10 cellular contexts compared by ENCODE assay signal in genomic region chr1:185567438-185567837, GRCh38.
DNase-seq lines count a peak whose midpoint lies in the region; ATAC-seq and TF ChIP-seq lines count a peak whose summit lies in the region.
"Had no signal": no experiment of that assay in that cellular context is flagged by ENCODE, and none has a peak within 500 bp of the region (broad histone marks: within the 10 kb centered on the region; RNA-seq: fewer than 3 reads in every experiment).

No MANE protein-coding gene starts in this region.

- CTCF ChIA-PET in activated CD4-positive, alpha-beta memory T cell treated with anti-CD3 and anti-CD28 coated beads, Interleukin-2, amount 10 ng/mL, durations not matched to agents 7 days and 5 days (lab: Charles Lee) = interaction anchor here (0.7 to 1.8 kb wide), 2 partner anchors 20 to 28 kb away, joined by 4 to 7 read pairs; no protein-coding TSS in a partner anchor
- CTCF ChIA-PET in OCI-LY7 (lab: Charles Lee; ENCODE audit: unreplicated experiment) = no interaction called here

- H3K9me2 ChIP-seq in OCI-LY7 (ENCODE audit: insufficient read depth, low read length) = no peaks in the 10 kb centered on the region

- TF ChIP-seq CTCF in OCI-LY7 (conservative IDR thresholded peaks at IDR 0.05; ENCODE audit: low read length) = no peak

- H3K4me1 Mint-ChIP-seq in activated CD4-positive, alpha-beta memory T cell treated with anti-CD3 and anti-CD28 coated beads, Interleukin-2, amount 10 ng/mL, durations not matched to agents 7 days and 5 days = peaks cover 52% of the 10 kb centered on the region
- H3K4me1 Mint-ChIP-seq in naive B cell = peaks cover 16 to 29% (median 25%) of the 10 kb centered on the region in 3 donors

- ATAC-seq in GM21529 (IDR thresholded peaks at IDR 0.05; ENCODE audit: unreplicated experiment) (peak; percentile 6), naive B cell (ENCODE audit: low read depth in 2 of 2) (peak; percentile 29 to 41), GM18868 (IDR thresholded peaks at IDR 0.05; ENCODE audit: unreplicated experiment) (no peak)
- ATAC-seq: HepG2 had no signal

- H3K4me1 ChIP-seq in BLaER1 treated with 17β-estradiol and CSF1 and Interleukin-3, amounts not matched to agents 10 nM and 100 nM = peaks cover 14 to 30% (median 17%) of the 10 kb centered on the region in 10 experiments
- no peaks in the 10 kb centered on the region for H3K4me1 ChIP-seq in OCI-LY7 (ENCODE audit: insufficient read depth, low read length, poor library complexity, severe bottlenecking)

- DNase-seq in activated CD4-positive, alpha-beta memory T cell treated with anti-CD3 and anti-CD28 coated beads, Interleukin-2, amount 10 ng/mL, durations not matched to agents 7 days and 5 days = no peak
- DNase-seq in naive B cell (no peak), SW480 (ENCODE audit: low spot score) (no peak), OCI-LY7 (ENCODE audit: low spot score) (no peak), NCI-H1048 (lab: John Stamatoyannopoulos, UW) (no peak)
- DNase-seq: nephron progenitor cell had no signal

- peak overlapping the region in 8 of 11 experiments; percentile 13 to 73 (median 38); a peak in 10 of 22 replicates for H3K27ac ChIP-seq in BLaER1 treated with 17β-estradiol and CSF1 and Interleukin-3, amounts not matched to agents 10 nM and 100 nM
- no peak overlapping the region for H3K27ac ChIP-seq in OCI-LY7 (ENCODE audit: low read depth, low read length, poor library complexity, severe bottlenecking)

- H3K27me3 ChIP-seq in BLaER1 treated with 17β-estradiol and CSF1 and Interleukin-3, amounts not matched to agents 10 nM and 100 nM = no peaks in the 10 kb centered on the region

- H2AFZ ChIP-seq in OCI-LY7 (ENCODE audit: low read length) = no peak overlapping the region

- no peaks in the 10 kb centered on the region for H3K36me3 ChIP-seq in BLaER1 treated with 17β-estradiol and CSF1 and Interleukin-3, amounts not matched to agents 10 nM and 100 nM
- no peaks in the 10 kb centered on the region for H3K36me3 ChIP-seq in OCI-LY7 (ENCODE audit: insufficient read depth, low read length)

- H3K36me3 Mint-ChIP-seq in activated CD4-positive, alpha-beta memory T cell treated with anti-CD3 and anti-CD28 coated beads, Interleukin-2, amount 10 ng/mL, durations not matched to agents 7 days and 5 days (ENCODE audit: low read depth) = peaks cover 18% of the 10 kb centered on the region
- H3K36me3 Mint-ChIP-seq in naive B cell = no peaks in the 10 kb centered on the region

- intact Hi-C loops in OCI-LY7 (cut with micrococcal nuclease; ENCODE audit: unreplicated experiment) = no loop called here

- peak overlapping the region; percentile 37 to 67 (median 51) for H3K4me2 ChIP-seq in BLaER1 treated with 17β-estradiol and CSF1 and Interleukin-3, amounts not matched to agents 10 nM and 100 nM
- no peak overlapping the region for H3K4me2 ChIP-seq in OCI-LY7 (ENCODE audit: low read length)

- POLR2A ChIA-PET in activated CD4-positive, alpha-beta memory T cell treated with anti-CD3 and anti-CD28 coated beads, Interleukin-2, amount 10 ng/mL, durations not matched to agents 7 days and 5 days (lab: Charles Lee) = interaction anchor here (0.8 to 3.8 kb wide), 10 partner anchors 9 to 410 kb away, joined by 3 to 36 read pairs (median 4); partner anchors contain the start of gene IVNS1ABP
- POLR2A ChIA-PET in OCI-LY7 (lab: Charles Lee) = no interaction called here

- H3K27ac Mint-ChIP-seq in activated CD4-positive, alpha-beta memory T cell treated with anti-CD3 and anti-CD28 coated beads, Interleukin-2, amount 10 ng/mL, durations not matched to agents 7 days and 5 days = peak overlapping the region; percentile 76
- H3K27ac Mint-ChIP-seq in naive B cell = peak overlapping the region; percentile 84 to 99 (median 94)
- H3K27ac Mint-ChIP-seq: nephron progenitor cell had no signal

- H4K20me1 ChIP-seq in BLaER1 treated with 17β-estradiol and CSF1 and Interleukin-3, amounts not matched to agents 10 nM and 100 nM = no peaks in the 10 kb centered on the region
- no peaks in the 10 kb centered on the region for H4K20me1 ChIP-seq in OCI-LY7 (ENCODE audit: insufficient read depth, low read length)

- no peak overlapping the region for H3K9ac ChIP-seq in BLaER1 treated with 17β-estradiol and CSF1 and Interleukin-3, amounts not matched to agents 10 nM and 100 nM

- BruUV-seq in OCI-LY7 (replicated peaks; lab: Mats Ljungman, UMichigan) = no TSS peak

- peaks cover 6% of the 10 kb centered on the region for H3K9me3 Mint-ChIP-seq in activated CD4-positive, alpha-beta memory T cell treated with anti-CD3 and anti-CD28 coated beads, Interleukin-2, amount 10 ng/mL, durations not matched to agents 7 days and 5 days
- H3K9me3 Mint-ChIP-seq in naive B cell = peaks cover 0 to 2% (median 0%) of the 10 kb centered on the region in 7 donors
- H3K9me3 Mint-ChIP-seq: nephron progenitor cell had no signal

- no peak overlapping the region for H3K4me3 Mint-ChIP-seq in activated CD4-positive, alpha-beta memory T cell treated with anti-CD3 and anti-CD28 coated beads, Interleukin-2, amount 10 ng/mL, durations not matched to agents 7 days and 5 days
- H3K4me3 Mint-ChIP-seq in naive B cell = peak overlapping the region in 6 of 8 donors; percentile 7 to 70 (median 52)
- H3K4me3 Mint-ChIP-seq: nephron progenitor cell had no signal

- H3K9me3 ChIP-seq in BLaER1 treated with 17β-estradiol and CSF1 and Interleukin-3, amounts not matched to agents 10 nM and 100 nM (replicated peaks in 1 of 11) = no peaks in the 10 kb centered on the region
- H3K9me3 ChIP-seq in OCI-LY7 (ENCODE audit: low read length) = no peaks in the 10 kb centered on the region

- H3K4me3 ChIP-seq in BLaER1 treated with 17β-estradiol and CSF1 and Interleukin-3, amounts not matched to agents 10 nM and 100 nM = no peak overlapping the region
- H3K4me3 ChIP-seq in OCI-LY7 (ENCODE audit: low read depth, low read length, poor library complexity, severe bottlenecking) = no peak overlapping the region

- H3K27me3 Mint-ChIP-seq in activated CD4-positive, alpha-beta memory T cell treated with anti-CD3 and anti-CD28 coated beads, Interleukin-2, amount 10 ng/mL, durations not matched to agents 7 days and 5 days = no peaks in the 10 kb centered on the region
- H3K27me3 Mint-ChIP-seq in naive B cell = no peaks in the 10 kb centered on the region

- no peaks in the 10 kb centered on the region for H3K79me2 ChIP-seq in OCI-LY7 (ENCODE audit: insufficient read depth, low read depth, low read length)
